16 cellular contexts compared by ENCODE assay signal in the genomic region with DNA sequence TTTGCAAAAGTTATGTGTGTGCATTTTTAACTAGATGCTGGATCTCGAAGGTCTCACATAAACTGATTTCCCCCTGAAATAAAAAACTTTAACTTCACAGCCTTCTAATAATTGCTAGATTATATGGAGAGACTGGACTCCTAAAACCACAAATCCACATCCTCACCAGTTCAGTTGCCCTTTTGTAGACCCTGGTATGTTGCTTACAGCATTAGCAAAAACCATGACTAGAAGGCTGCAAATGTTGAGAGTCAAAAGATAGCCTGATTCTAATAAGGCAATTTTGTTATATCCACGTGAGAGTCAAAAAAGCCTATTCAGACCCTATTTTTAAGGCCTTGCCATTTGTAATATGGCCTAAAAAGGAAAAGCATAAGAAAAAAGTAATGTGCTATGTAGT. TPM values are rescaled to one million over a fixed set of nuclear protein-coding genes. Genes with fewer than 3 reads are reported as not detected.
DNase-seq lines count a peak whose midpoint lies in the region; ATAC-seq and TF ChIP-seq lines count a peak whose summit lies in the region.
"Had no signal": no experiment of that assay in that cellular context is flagged by ENCODE, and none has a peak within 500 bp of the region (broad histone marks: within the 10 kb centered on the region; RNA-seq: fewer than 3 reads in every experiment).

No MANE protein-coding gene starts in this region.

- H3K4me1 Mint-ChIP-seq in Calu3 (ENCODE audit: low read depth, unreplicated experiment) = peaks cover 10% of the 10 kb centered on the region

- no peaks in the 10 kb centered on the region for H3K36me3 Mint-ChIP-seq in Calu3 (ENCODE audit: insufficient read depth, unreplicated experiment)

- BruUV-seq in Calu3 (replicated peaks; lab: Mats Ljungman, UMichigan) = no TSS peak

- H3K4me1 ChIP-seq in thoracic aorta (ENCODE audit: control insufficient read depth in 1 of 2, low read depth in 2 of 2) = peaks cover 24 to 71% of the 10 kb centered on the region in 2 donors
- peaks cover 7% of the 10 kb centered on the region for H3K4me1 ChIP-seq in right cardiac atrium (ENCODE audit: control insufficient read depth, insufficient read depth, low read length)
- peaks cover 6 to 18% of the 10 kb centered on the region in 2 donors for H3K4me1 ChIP-seq in adrenal gland (replicated peaks in 1 of 2)

- DNase-seq in HT1080 (ENCODE audit: low read depth) (peak; percentile 48), amniotic epithelial cell (ENCODE audit: low read depth) (peak; percentile 32), iris pigment epithelial cell (ENCODE audit: low read depth) (peak; percentile 71), thoracic aorta (ENCODE audit: low spot score) (no peak), Right ventricle myocardium superior (no peak), right cardiac atrium (no peak), Calu3 (no peak), adrenal gland (no peak)
- DNase-seq: activated effector memory CD4-positive, alpha-beta T cell treated with Interleukin-2 at 50 U/mL for 16 hours; amygdala; heart right ventricle; NCI-H2081; NCI-H524 treated with DMSO at 0.1 percent for 48 hours; stimulated activated CD4-positive, alpha-beta T cell treated with anti-CD3 and anti-CD28 coated beads, Interleukin-4, amount 100 ng/mL, for 1 hour; WERI-Rb-1 had no signal

- CTCF ChIA-PET in Calu3 (lab: Charles Lee) = no interaction called here

- no peaks in the 10 kb centered on the region for H3K36me3 ChIP-seq in thoracic aorta
- no peaks in the 10 kb centered on the region for H3K36me3 ChIP-seq in adrenal gland (replicated peaks in 1 of 2)
- H3K36me3 ChIP-seq: heart right ventricle, WERI-Rb-1 had no signal

- 90% methylated on average over 2 of the region's 2 CpGs for WGBS in right cardiac atrium
- WGBS in adrenal gland, 4 donors = 84 to 96% (median 90%) methylated on average over 2 of the region's 2 CpGs

- H3K4me3 Mint-ChIP-seq in Calu3 (ENCODE audit: low read depth, unreplicated experiment) = no peak overlapping the region

- no peak overlapping the region for H3K27ac Mint-ChIP-seq in Calu3 (ENCODE audit: unreplicated experiment)

- TF ChIP-seq CTCF in thoracic aorta (IDR thresholded peaks at IDR 0.05) (no peak), Calu3 (IDR thresholded peaks at IDR 0.05; ENCODE audit: unreplicated experiment) (no peak), adrenal gland (IDR thresholded peaks at IDR 0.05) (no peak)

- ATAC-seq in thoracic aorta (ENCODE audit: insufficient number of reproducible peaks, low FRiP score, low read depth) (no peak), Right ventricle myocardium superior (ENCODE audit: poor library complexity) (no peak), right cardiac atrium (no peak)
- ATAC-seq: heart right ventricle, sciatic nerve had no signal

- H3K4me3 ChIP-seq in thoracic aorta = no peak overlapping the region
- no peak overlapping the region for H3K4me3 ChIP-seq in right cardiac atrium (ENCODE audit: low read length)
- no peak overlapping the region for H3K4me3 ChIP-seq in adrenal gland
- H3K4me3 ChIP-seq: heart right ventricle had no signal

- H3K9me3 Mint-ChIP-seq in Calu3 (ENCODE audit: low read depth, unreplicated experiment) = no peaks in the 10 kb centered on the region

- H3K9me3 ChIP-seq in thoracic aorta = no peaks in the 10 kb centered on the region
- H3K9me3 ChIP-seq in right cardiac atrium (ENCODE audit: control insufficient read depth, low read length) = no peaks in the 10 kb centered on the region
- no peaks in the 10 kb centered on the region for H3K9me3 ChIP-seq in adrenal gland (replicated peaks in 1 of 3)
- H3K9me3 ChIP-seq: heart right ventricle had no signal

- intact Hi-C loops in Right ventricle myocardium superior (cut with DNase I) (no loop called here), right cardiac atrium (cut with DNase I) (no loop called here), Calu3 (cut with micrococcal nuclease; ENCODE audit: unreplicated experiment) (loop anchor here (5.0 kb wide), 1 partner anchor 34 kb away; no protein-coding TSS in a partner anchor), adrenal gland (cut with DNase I) (no loop called here)

- peak overlapping the region; percentile 66 to 76 for H3K27ac ChIP-seq in thoracic aorta
- no peak overlapping the region for H3K27ac ChIP-seq in right cardiac atrium (ENCODE audit: low read length)
- H3K27ac ChIP-seq in adrenal gland = no peak overlapping the region
- H3K27ac ChIP-seq: heart right ventricle, WERI-Rb-1 had no signal

- no peaks in the 10 kb centered on the region for H3K27me3 Mint-ChIP-seq in Calu3 (ENCODE audit: unreplicated experiment)

- H3K27me3 ChIP-seq in thoracic aorta (replicated peaks; ENCODE audit: insufficient read depth) = no peaks in the 10 kb centered on the region
- no peaks in the 10 kb centered on the region for H3K27me3 ChIP-seq in right cardiac atrium (ENCODE audit: control insufficient read depth, insufficient read depth)
- H3K27me3 ChIP-seq in adrenal gland = no peaks in the 10 kb centered on the region
- H3K27me3 ChIP-seq: heart right ventricle had no signal

- TF ChIP-seq POLR2A in adrenal gland (IDR thresholded peaks at IDR 0.05) = no peak

RNA-seq across cellular contexts. Expression of gene RASSF8, which starts 37.4 kb away (rescaled TPM):
- total RNA-seq in HT1080 (2014; rRNA removed; shearing (Covaris generic)) = 33.5 and 45.6 TPM in 2 replicates
- polyA plus RNA-seq in HT1080 (2015; cell fraction: cytosol; rRNA removed) = 34.8 and 52.4 TPM in 2 replicates
- 40.5 and 44.7 TPM in 2 replicates for polyA plus RNA-seq in HT1080 (2015; cell fraction: nucleus; rRNA removed)
- total RNA-seq in thoracic aorta (10 to 100 TPM; 47.9 to 86.6 TPM), Right ventricle myocardium superior (26.7 TPM), right cardiac atrium (10 to 100 TPM; 62.1 to 94.6 (median 79.5) TPM), Calu3 (2022) (17.4 and 26.6 TPM in 2 replicates), adrenal gland (10 to 100 TPM; 29.2 to 85.7 (median 53.9) TPM)
- polyA plus RNA-seq in right cardiac atrium (13.0 TPM), adrenal gland (10 to 100 TPM in 2 of 3 donors, 1 to 10 TPM in 1; 6.5 to 28.7 (median 10.5) TPM)

Comparison
In these comparisons a context has a peak if more than half of its experiments do, and no peak if none do; other contexts are left out.
1. DNase-seq: peak in HT1080 (single experiment), amniotic epithelial cell (single experiment) and iris pigment epithelial cell (single experiment); none in thoracic aorta (single experiment), Right ventricle myocardium superior (single experiment), right cardiac atrium (0 of 3), Calu3 (single experiment) and adrenal gland (0 of 7).
2. H3K27ac ChIP-seq: peak in thoracic aorta (2 of 2); none in right cardiac atrium (single experiment) and adrenal gland (0 of 5).